In genomic region chr1:215739028-215739427, GRCh38 we compare ENCODE assay signal across 6 cellular contexts.
"Had no signal": no experiment of that assay in that cellular context is flagged by ENCODE, and none has a peak within 500 bp of the region (broad histone marks: within the 10 kb centered on the region; RNA-seq: fewer than 3 reads in every experiment).

No MANE protein-coding gene starts in this region.

- ATAC-seq: GM23338, K562 had no signal

- H3K4me3 ChIP-seq: GM23338, K562 had no signal

- DNase-seq: H9, HCEC 1CT, IMR-90, KG1 had no signal
